ENCODE assay signal across 10 cellular contexts in the genomic region with DNA sequence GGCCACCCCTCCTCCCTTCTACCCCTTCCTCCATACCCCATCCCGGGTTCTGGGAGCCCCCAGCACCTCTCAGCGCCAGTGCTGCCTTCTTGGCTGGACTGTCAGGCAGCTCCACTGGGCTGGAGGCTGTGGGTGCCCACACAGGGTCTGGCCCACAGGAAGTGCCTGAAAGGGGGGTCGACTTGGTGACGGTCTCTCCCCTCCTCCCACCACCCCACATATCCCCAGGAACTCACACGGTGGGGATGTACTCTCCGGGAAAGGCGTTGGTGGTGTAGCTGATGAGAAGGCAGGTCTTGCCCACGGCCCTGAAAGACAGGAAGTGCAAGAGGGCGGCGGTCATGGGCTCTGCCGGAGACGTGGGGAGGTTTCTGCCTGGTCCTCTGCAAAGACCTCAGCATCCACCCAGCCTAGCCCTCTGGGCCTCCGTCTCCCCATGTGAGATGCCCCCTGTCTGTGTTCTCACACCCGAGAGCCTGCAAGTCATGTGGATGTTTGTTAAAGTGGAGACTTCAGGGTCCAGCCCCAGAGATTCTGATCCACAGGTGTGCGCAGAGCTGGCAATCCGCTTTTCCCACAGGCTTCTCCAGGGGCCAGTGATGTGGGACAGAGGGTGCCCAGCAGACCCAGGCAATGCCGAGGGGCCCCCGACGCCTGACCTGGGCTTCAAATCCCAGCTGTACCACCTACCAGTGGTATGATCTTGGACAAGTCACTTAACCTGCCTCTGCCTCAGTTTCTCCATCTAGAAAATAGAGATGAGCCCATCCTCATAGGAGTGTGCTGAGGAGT. TPM values are rescaled to one million over a fixed set of nuclear protein-coding genes. Genes with fewer than 3 reads are reported as not detected.
A peak's percentile ranks its signal among the peaks of the same experiment; 100 is the strongest.
DNase-seq lines count a peak whose midpoint lies in the region; ATAC-seq, FAIRE-seq and TF ChIP-seq lines count a peak whose summit lies in the region.
"Had no signal": no experiment of that assay in that cellular context is flagged by ENCODE, and none has a peak within 500 bp of the region (broad histone marks: within the 10 kb centered on the region; RNA-seq: fewer than 3 reads in every experiment).

No MANE protein-coding gene starts in this region.

- H3K9ac ChIP-seq in OCI-LY3 (ENCODE audit: low read length): peak overlapping the region; percentile 88

- H3K79me2 ChIP-seq in OCI-LY3 (ENCODE audit: low read length): peaks cover 78% of the 10 kb centered on the region

- peaks cover 82% of the 10 kb centered on the region for H3K4me1 ChIP-seq in OCI-LY3 (ENCODE audit: low read length)
- peaks cover 0 to 4% of the 10 kb centered on the region in 2 donors for H3K4me1 ChIP-seq in small intestine (ENCODE audit: control insufficient read depth in 2 of 2, insufficient read depth in 1 of 2, low read depth in 1 of 2, low read length in 1 of 2)

- H3K36me3 ChIP-seq in OCI-LY3 (replicated peaks; ENCODE audit: low read depth, low read length): peaks cover 59% of the 10 kb centered on the region
- no peaks in the 10 kb centered on the region for H3K36me3 ChIP-seq in small intestine (ENCODE audit: control insufficient read depth in 2 of 2, insufficient read depth in 2 of 2, low read length in 2 of 2)
- peaks cover 3% of the 10 kb centered on the region for H3K36me3 ChIP-seq in brain microvascular endothelial cell (replicated peaks)

- H3K4me2 ChIP-seq in OCI-LY3 (ENCODE audit: low read length): peak overlapping the region; percentile 93

- 57 to 68% (median 60%) methylated on average over 19 of the region's 19 CpGs for WGBS in small intestine, 3 donors

- H2AFZ ChIP-seq in OCI-LY3 (ENCODE audit: low read depth, low read length): no peak overlapping the region

- FAIRE-seq in GM18507 (lab: Jason Lieb, UNC) (peak; percentile 89), small intestine (lab: Jason Lieb, UNC) (no peak)

- in situ Hi-C loops in brain microvascular endothelial cell (cut with HindIII; ENCODE audit: low pct_ligation_motif_present, low sequenced_read_pairs): no loop called here

- ATAC-seq in left lobe of liver: no peak

- no peak for DNase-seq in GM18507 (ENCODE audit: extremely low spot score, insufficient read length, low read depth)
- DNase-seq in central memory CD4-positive, alpha-beta T cell: peak; percentile 62
- DNase-seq in small intestine: peak; percentile 45
- no peak for DNase-seq in nucleus accumbens (lab: John Stamatoyannopoulos, UW)
- no peak for DNase-seq in brain microvascular endothelial cell
- no peak for DNase-seq in left lobe of liver (ENCODE audit: low spot score)
- DNase-seq in retina: no peak
- DNase-seq: NCI-H774 had no signal

- H3K27me3 ChIP-seq in OCI-LY3 (ENCODE audit: low read depth, low read length) (no peaks in the 10 kb centered on the region), small intestine (ENCODE audit: control insufficient read depth in 2 of 2, insufficient read depth in 2 of 2, low read length in 2 of 2) (no peaks in the 10 kb centered on the region), brain microvascular endothelial cell (replicated peaks) (no peaks in the 10 kb centered on the region)

- H3K27ac ChIP-seq in OCI-LY3 (ENCODE audit: low read length) (peak overlapping the region; percentile 96), small intestine (ENCODE audit: low read depth in 1 of 2, low read length in 1 of 2) (peak overlapping the region in 1 of 2 donors; percentile 73), brain microvascular endothelial cell (no peak overlapping the region)

- H3K4me3 ChIP-seq in OCI-LY3 (ENCODE audit: low read length) (peak overlapping the region; percentile 73), small intestine (ENCODE audit: low read depth in 1 of 2, low read length in 2 of 2) (peak overlapping the region in 1 of 2 donors; percentile 25), brain microvascular endothelial cell (ENCODE audit: low read depth, low read length) (no peak overlapping the region)

- H3K9me3 ChIP-seq in OCI-LY3 (ENCODE audit: insufficient read depth, low read length) (no peaks in the 10 kb centered on the region), small intestine (ENCODE audit: control insufficient read depth, low read depth) (no peaks in the 10 kb centered on the region)

- TF ChIP-seq CTCF in OCI-LY3 (IDR thresholded peaks at IDR 0.05; ENCODE audit: low read depth, low read length): no peak
- TF ChIP-seq CTCF in brain microvascular endothelial cell (IDR thresholded peaks at IDR 0.05; ENCODE audit: low read depth, low read length, missing control alignments): no peak

- H4K20me1 ChIP-seq in OCI-LY3 (ENCODE audit: insufficient read depth, low read length): peaks cover 49% of the 10 kb centered on the region

RNA-seq across cellular contexts. Expression of a gene that starts 2.5 kb away (rescaled TPM):
- 10 to 100 TPM; 12.1 to 41.1 (median 29.3) TPM for polyA plus RNA-seq in small intestine
- total RNA-seq in left lobe of liver: 4.5 TPM

RNA-seq across cellular contexts. Expression of a gene that starts 29.3 kb away (rescaled TPM):
- under 1 TPM in 1 of 3 donors, not detected in 2; 0.09 TPM for polyA plus RNA-seq in small intestine
- total RNA-seq in left lobe of liver: not detected
- total RNA-seq: lower leg skin had no signal

RNA-seq across cellular contexts. Expression of a gene that starts 40.8 kb away (rescaled TPM):
- 1 to 10 TPM; 1.1 to 5.4 (median 3.3) TPM for polyA plus RNA-seq in small intestine
- total RNA-seq in left lobe of liver: 5.2 TPM

RNA-seq across cellular contexts. Expression of a gene that starts 53.5 kb away (rescaled TPM):
- 1 to 10 TPM; 2.4 to 3.6 (median 2.6) TPM for polyA plus RNA-seq in small intestine
- total RNA-seq in left lobe of liver: 12.6 TPM

Comparison
In these comparisons a context has a peak if more than half of its experiments do, and no peak if none do; other contexts are left out.
1. DNase-seq: peak in central memory CD4-positive, alpha-beta T cell (single experiment) and small intestine (single experiment); none in GM18507 (single experiment), nucleus accumbens (0 of 56), brain microvascular endothelial cell (single experiment), left lobe of liver (single experiment) and retina (single experiment).